Comparison of ENCODE assay signal across 8 cellular contexts in the genomic region with DNA sequence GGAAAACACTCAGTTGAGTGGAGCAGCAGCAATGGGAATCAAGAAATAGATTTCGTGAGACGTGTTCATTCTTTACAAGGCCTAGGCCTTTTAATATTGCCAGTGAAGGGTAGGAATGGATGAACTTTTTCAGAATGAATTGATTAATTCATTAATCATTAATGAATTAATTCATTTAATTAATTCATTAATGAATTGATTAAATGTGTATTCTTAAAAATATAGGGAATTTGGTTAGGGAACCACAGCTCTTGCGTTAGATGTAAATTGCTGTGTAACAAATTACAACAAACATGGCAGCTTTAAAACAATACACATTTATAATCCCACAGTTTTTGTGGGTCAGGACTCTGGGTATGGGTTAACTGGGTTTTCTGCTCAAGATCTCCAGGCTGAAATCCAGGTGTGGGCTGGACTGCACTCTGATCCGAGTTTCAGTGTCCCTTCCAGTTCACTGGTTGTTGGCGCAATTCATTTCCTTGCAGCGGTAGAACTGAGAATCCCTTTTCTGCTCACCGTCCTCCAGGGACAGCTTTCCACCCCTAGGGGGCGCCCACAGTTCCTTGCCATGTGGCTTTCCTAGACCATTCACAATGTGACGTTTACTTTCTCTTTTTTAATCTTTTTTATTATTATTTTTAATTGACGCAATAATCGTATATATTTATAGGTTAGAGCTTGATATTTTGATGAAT. TPM values are rescaled to one million over a fixed set of nuclear protein-coding genes. Genes with fewer than 3 reads are reported as not detected.
DNase-seq lines count a peak whose midpoint lies in the region; ATAC-seq and TF ChIP-seq lines count a peak whose summit lies in the region.

No MANE protein-coding gene starts in this region.

- ATAC-seq in HG03354 (IDR thresholded peaks at IDR 0.05; ENCODE audit: poor library complexity, severe bottlenecking, unreplicated experiment) = peak; percentile 91
- peak; percentile 86; the same call in 1 of the 2 replicates for ATAC-seq in Panc1

- no peak overlapping the region for H3K4me3 ChIP-seq in CD8-positive, alpha-beta memory T cell (ENCODE audit: low read length)
- H3K4me3 ChIP-seq in Panc1 (ENCODE audit: low read depth in 2 of 2, low read length in 2 of 2) (no peak overlapping the region), uterus (no peak overlapping the region)

- H3K4me1 Mint-ChIP-seq in CD8-positive, alpha-beta memory T cell = peaks cover 1 to 4% (median 3%) of the 10 kb centered on the region in 3 donors

- peak; percentile 88 for TF ChIP-seq CTCF in Panc1 (IDR thresholded peaks at IDR 0.05)
- peak; percentile 36 to 69 (median 49) for TF ChIP-seq CTCF in uterus (IDR thresholded peaks at IDR 0.05)

- in situ Hi-C loops in Panc1 (cut with HindIII; ENCODE audit: low pct_unique_long_range_greater_than_20kb, low sequenced_read_pairs) = no loop called here

- intact Hi-C loops in Panc1 (cut with micrococcal nuclease; ENCODE audit: unreplicated experiment) = no loop called here
- intact Hi-C loops in posterior cingulate gyrus (cut with DNase I) = no loop called here
- intact Hi-C loops in uterus (cut with DNase I; ENCODE audit: low total_unique reads) = no loop called here

- no peaks in the 10 kb centered on the region for H3K9me3 Mint-ChIP-seq in CD8-positive, alpha-beta memory T cell

- H3K36me3 Mint-ChIP-seq in CD8-positive, alpha-beta memory T cell = peaks cover 0 to 5% (median 0%) of the 10 kb centered on the region in 3 donors

- H3K4me3 Mint-ChIP-seq in CD8-positive, alpha-beta memory T cell = no peak overlapping the region

- no peak for TF ChIP-seq POLR2A in uterus (IDR thresholded peaks at IDR 0.05)

- H3K36me3 ChIP-seq in CD8-positive, alpha-beta memory T cell (ENCODE audit: insufficient read depth, low read length) = no peaks in the 10 kb centered on the region
- H3K36me3 ChIP-seq in Panc1 (ENCODE audit: control insufficient read depth, insufficient read depth, low read length) (no peaks in the 10 kb centered on the region), uterus (no peaks in the 10 kb centered on the region)

- DNase-seq in CD8-positive, alpha-beta memory T cell = peak; percentile 24 to 77 (median 57)
- DNase-seq in GM19238 (ENCODE audit: insufficient read length, low spot score) (peak; percentile 37), Panc1 (ENCODE audit: low read depth, low spot score) (no peak), globus pallidus (ENCODE audit: low spot score) (peak; percentile 53), posterior cingulate gyrus (peak in 8 of 10 donors; percentile 40 to 92 (median 73)), uterus (peak; percentile 53 to 61)
- peak; percentile 36 to 56 for DNase-seq in activated T-helper 1 cell treated with anti-CD3 and anti-CD28 coated beads, Interleukin-2, amount 50 U/mL, for 16 hours (ENCODE audit: low read depth in 1 of 2, low spot score in 1 of 2)

- no peak overlapping the region for H3K27ac Mint-ChIP-seq in CD8-positive, alpha-beta memory T cell

- H3K27me3 ChIP-seq in CD8-positive, alpha-beta memory T cell (ENCODE audit: insufficient read depth, low read length, poor library complexity, severe bottlenecking) = no peaks in the 10 kb centered on the region
- no peaks in the 10 kb centered on the region for H3K27me3 ChIP-seq in Panc1 (ENCODE audit: control insufficient read depth, insufficient read depth, low read length)
- no peaks in the 10 kb centered on the region for H3K27me3 ChIP-seq in uterus

- CTCF ChIA-PET in CD8-positive, alpha-beta memory T cell (lab: Charles Lee) = interaction anchor here (1.4 to 3.2 kb wide), 4 partner anchors 9 to 97 kb away, joined by 3 to 11 read pairs (median 8); no protein-coding TSS in a partner anchor
- CTCF ChIA-PET in Panc1 (lab: Charles Lee) = interaction anchor here (0.5 to 0.9 kb wide), 2 partner anchors 59 to 72 kb away, joined by 3 to 4 read pairs; no protein-coding TSS in a partner anchor

- POLR2A ChIA-PET in CD8-positive, alpha-beta memory T cell (lab: Charles Lee) = no interaction called here
- POLR2A ChIA-PET in Panc1 (lab: Charles Lee) = interaction anchor here (0.7 kb wide), 1 partner anchor 36 kb away, joined by 5 read pairs; no protein-coding TSS in a partner anchor

- BruUV-seq in Panc1 (replicated peaks; lab: Mats Ljungman, UMichigan) = no TSS peak

- H3K4me1 ChIP-seq in CD8-positive, alpha-beta memory T cell (ENCODE audit: insufficient read depth, low read length) = no peaks in the 10 kb centered on the region
- H3K4me1 ChIP-seq in Panc1 (ENCODE audit: control insufficient read depth, insufficient read depth, low read length) (no peaks in the 10 kb centered on the region), uterus (no peaks in the 10 kb centered on the region)

- no peak overlapping the region for H3K27ac ChIP-seq in CD8-positive, alpha-beta memory T cell (ENCODE audit: low read depth, low read length)
- no peak overlapping the region for H3K27ac ChIP-seq in Panc1 (ENCODE audit: low read length)
- H3K27ac ChIP-seq in uterus = no peak overlapping the region

- H3K9me3 ChIP-seq in CD8-positive, alpha-beta memory T cell (ENCODE audit: low read length) = no peaks in the 10 kb centered on the region
- H3K9me3 ChIP-seq in Panc1 (ENCODE audit: control insufficient read depth, insufficient read depth, low read depth, low read length) = no peaks in the 10 kb centered on the region
- H3K9me3 ChIP-seq in uterus = no peaks in the 10 kb centered on the region

- peaks cover 4 to 5% of the 10 kb centered on the region in 2 donors for H3K27me3 Mint-ChIP-seq in CD8-positive, alpha-beta memory T cell

RNA-seq across cellular contexts. Expression of gene BCAS1, which starts 32.8 kb away (rescaled TPM):
- under 1 TPM; 0.09 to 0.15 TPM for total RNA-seq in CD8-positive, alpha-beta memory T cell
- 0.91 TPM for polyA plus RNA-seq in CD8-positive, alpha-beta memory T cell
- total RNA-seq in Panc1 (2021; ENCODE audit: unreplicated experiment) = 3.1 TPM
- 4.0 TPM for polyA plus RNA-seq in Panc1 (2012; ENCODE audit: insufficient read length)
- total RNA-seq in uterus = under 1 TPM in 2 of 4 donors, not detected in 2; 0.29 to 0.83 TPM
